In genomic region chr20:17821606-17822005, GRCh38 we compare ENCODE assay signal across 7 cellular contexts.
A peak's percentile ranks its signal among the peaks of the same experiment; 100 is the strongest.
DNase-seq lines count a peak whose midpoint lies in the region; TF ChIP-seq lines count a peak whose summit lies in the region.
"Not testable (repeated sequence)": the region's sequence is repeated elsewhere in the genome, so short reads cannot be mapped to it uniquely, and the experiment has no call there.

No MANE protein-coding gene starts in this region.

- not testable (repeated sequence) for H3K9me2 ChIP-seq in MM.1S (replicated peaks; ENCODE audit: insufficient read depth, low read length)

- peaks cover 30% of the 10 kb centered on the region for H3K4me1 Mint-ChIP-seq in mesothelial cell of epicardium
- peaks cover 53% of the 10 kb centered on the region for H3K4me1 Mint-ChIP-seq in nephron progenitor cell
- peaks cover 17% of the 10 kb centered on the region for H3K4me1 Mint-ChIP-seq in progenitor cell of endocrine pancreas (ENCODE audit: low read depth)

- TF ChIP-seq CTCF in 22Rv1 (IDR thresholded peaks at IDR 0.05); MM.1S (IDR thresholded peaks at IDR 0.05; ENCODE audit: low read length); colonic mucosa (IDR thresholded peaks at IDR 0.05); mesothelial cell of epicardium (IDR thresholded peaks at IDR 0.05; ENCODE audit: unreplicated experiment); nephron progenitor cell (IDR thresholded peaks at IDR 0.05); progenitor cell of endocrine pancreas (IDR thresholded peaks at IDR 0.05; ENCODE audit: unreplicated experiment); thyroid gland (IDR thresholded peaks at IDR 0.05): not testable (repeated sequence)

- not testable (repeated sequence) for H3K9me3 Mint-ChIP-seq in mesothelial cell of epicardium; nephron progenitor cell; progenitor cell of endocrine pancreas (ENCODE audit: low read depth)

- H3K27ac ChIP-seq in 22Rv1 (peak overlapping the region; percentile 59), colonic mucosa (peak overlapping the region; percentile 75), thyroid gland (peak overlapping the region; percentile 44 to 73 (median 68))
- not testable (repeated sequence) for H3K27ac ChIP-seq in MM.1S (ENCODE audit: low read length)

- intact Hi-C loops in colonic mucosa (cut with DNase I); thyroid gland (cut with DNase I): not testable (repeated sequence)

- H3K36me3 ChIP-seq in MM.1S (replicated peaks; ENCODE audit: insufficient read depth, low read length); colonic mucosa; thyroid gland: not testable (repeated sequence)

- peak overlapping the region; percentile 48 for H3K27ac Mint-ChIP-seq in mesothelial cell of epicardium
- peak overlapping the region; percentile 15 for H3K27ac Mint-ChIP-seq in nephron progenitor cell
- H3K27ac Mint-ChIP-seq in progenitor cell of endocrine pancreas, result peak overlapping the region; percentile 43

- not testable (repeated sequence) for H3F3A ChIP-seq in MM.1S (ENCODE audit: insufficient read depth, low read length)

- peak overlapping the region; percentile 12; the same call in 1 of the 2 replicates for H3K4me2 ChIP-seq in MM.1S (ENCODE audit: low read depth, low read length)

- H3K4me1 ChIP-seq in MM.1S (ENCODE audit: low read length), result peaks cover 30% of the 10 kb centered on the region
- peaks cover 12% of the 10 kb centered on the region for H3K4me1 ChIP-seq in colonic mucosa
- peaks cover 8 to 27% of the 10 kb centered on the region in 2 donors for H3K4me1 ChIP-seq in thyroid gland

- H3K27me3 ChIP-seq in MM.1S (replicated peaks; ENCODE audit: insufficient read depth, low read length); colonic mucosa; thyroid gland: not testable (repeated sequence)

- not testable (repeated sequence) for H3K36me3 Mint-ChIP-seq in mesothelial cell of epicardium; nephron progenitor cell (ENCODE audit: low read depth); progenitor cell of endocrine pancreas (ENCODE audit: insufficient read depth)

- not testable (repeated sequence) for H3K79me2 ChIP-seq in MM.1S (ENCODE audit: low read length)

- not testable (repeated sequence) for H3K9ac ChIP-seq in MM.1S (ENCODE audit: low read length)
- H3K9ac ChIP-seq in colonic mucosa (ENCODE audit: low read depth in 2 of 2, low read length in 2 of 2), result peak overlapping the region in 1 of 2 donors; percentile 79

- DNase-seq in MM.1S; colonic mucosa; mesothelial cell of epicardium (ENCODE audit: low spot score in 2 of 2, unreplicated experiment in 2 of 2); nephron progenitor cell; progenitor cell of endocrine pancreas (ENCODE audit: low spot score, unreplicated experiment); thyroid gland: not testable (repeated sequence)

- H2AFZ ChIP-seq in MM.1S (ENCODE audit: low read length), result peak overlapping the region; percentile 20; the same call in 1 of the 2 replicates

- not testable (repeated sequence) for H3K9me3 ChIP-seq in MM.1S (replicated peaks; ENCODE audit: insufficient read depth, low read length); colonic mucosa; thyroid gland

- not testable (repeated sequence) for H3K4me3 ChIP-seq in MM.1S (ENCODE audit: low read length); colonic mucosa; thyroid gland (replicated peaks in 1 of 3)

- H3K27me3 Mint-ChIP-seq in mesothelial cell of epicardium (ENCODE audit: low read depth); progenitor cell of endocrine pancreas: not testable (repeated sequence)
- H3K27me3 Mint-ChIP-seq in nephron progenitor cell (ENCODE audit: low read depth, poor library complexity), result peaks cover 15% of the 10 kb centered on the region

- H3K4me3 Mint-ChIP-seq in mesothelial cell of epicardium; progenitor cell of endocrine pancreas (ENCODE audit: low read depth): not testable (repeated sequence)
- peak overlapping the region; percentile 0 for H3K4me3 Mint-ChIP-seq in nephron progenitor cell

- not testable (repeated sequence) for H4K20me1 ChIP-seq in MM.1S (ENCODE audit: insufficient read depth, low read length)

- not testable (repeated sequence) for TF ChIP-seq POLR2A in thyroid gland (IDR thresholded peaks at IDR 0.05)

- WGBS in thyroid gland, 2 donors, result 89 to 96% methylated on average over 3 of the region's 3 CpGs
